12 cellular contexts compared by ENCODE assay signal in the genomic region with DNA sequence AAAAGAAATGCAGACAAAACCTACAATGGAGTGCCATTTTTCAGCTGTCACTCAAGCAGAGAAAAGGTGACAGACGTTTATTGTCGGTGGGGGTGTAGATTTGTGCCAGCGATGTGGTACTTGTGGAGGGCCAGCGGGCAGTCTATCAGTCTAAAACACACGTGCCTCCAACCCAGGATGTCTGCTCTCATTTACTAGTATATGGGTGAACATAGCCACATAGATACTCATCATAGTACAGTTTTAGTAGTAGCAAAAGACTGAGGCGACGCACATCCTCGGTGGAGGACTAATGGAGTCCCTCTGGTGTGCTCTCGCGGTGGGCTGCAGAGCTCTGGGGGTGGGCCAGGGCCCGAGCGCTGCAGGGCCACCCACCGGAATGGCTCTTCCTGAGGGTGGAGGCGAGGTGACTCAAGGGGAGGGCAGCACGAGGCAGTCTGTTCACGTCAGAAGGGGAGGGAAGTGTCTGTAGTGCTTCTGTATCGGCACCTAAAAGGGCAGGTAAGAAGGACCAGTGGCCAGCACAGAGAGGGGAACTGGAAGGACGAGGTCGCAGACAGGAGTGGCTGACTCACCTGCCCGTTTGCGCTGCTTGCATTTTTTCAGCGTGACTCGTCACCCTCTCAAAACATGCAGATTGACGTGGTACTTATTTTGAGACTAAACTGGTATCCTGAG. TPM values are rescaled to one million over a fixed set of nuclear protein-coding genes. Genes with fewer than 3 reads are reported as not detected.
DNase-seq lines count a peak whose midpoint lies in the region; ATAC-seq lines count a peak whose summit lies in the region.
"Had no signal": no experiment of that assay in that cellular context is flagged by ENCODE, and none has a peak within 500 bp of the region (broad histone marks: within the 10 kb centered on the region; RNA-seq: fewer than 3 reads in every experiment).

No MANE protein-coding gene starts in this region.

- H3K27me3 ChIP-seq in MG63 = no peaks in the 10 kb centered on the region
- H3K27me3 ChIP-seq: esophagus muscularis mucosa had no signal

- in situ Hi-C loops in Caki2 (cut with HindIII; ENCODE audit: low pct_unique_long_range_greater_than_20kb, low sequenced_read_pairs) = no loop called here

- ATAC-seq in HG03469 (IDR thresholded peaks at IDR 0.05; ENCODE audit: unreplicated experiment) = no peak
- ATAC-seq in GM18867 (IDR thresholded peaks at IDR 0.05; ENCODE audit: unreplicated experiment) = no peak
- no peak for ATAC-seq in GM21717 (IDR thresholded peaks at IDR 0.05; ENCODE audit: unreplicated experiment)

- peaks cover 81% of the 10 kb centered on the region for H3K36me3 ChIP-seq in MG63

- no peaks in the 10 kb centered on the region for H3K9me3 ChIP-seq in MG63
- H3K9me3 ChIP-seq: esophagus muscularis mucosa had no signal

- DNase-seq in Caki2 (ENCODE audit: low read depth) (peak; percentile 79), MG63 (peak; percentile 46), dermis blood vessel endothelial cell (peak; percentile 63), lung microvascular endothelial cell (ENCODE audit: low read depth in 2 of 2) (peak; percentile 51 to 71), NCI-H1092 treated with DMSO at 0.1 percent for 48 hours (lab: John Stamatoyannopoulos, UW) (no peak)
- DNase-seq: activated T-cell treated with anti-CD3 and anti-CD28 coated beads, Interleukin-2, amount 50 U/mL, for 48 hours; CD4-positive, alpha-beta T cell; naive B cell had no signal

- H3K4me3 ChIP-seq in MG63 = no peak overlapping the region
- H3K4me3 ChIP-seq: esophagus muscularis mucosa had no signal

RNA-seq across cellular contexts. Expression of a gene that starts 26.1 kb away (rescaled TPM):
- 17.4 and 18.1 TPM in 2 replicates for total RNA-seq in Caki2 (2014; rRNA removed; shearing (Covaris generic); ENCODE audit: low replicate concordance)
- 17.3 and 19.3 TPM in 2 replicates for total RNA-seq in MG63 (2014; rRNA removed; shearing (Covaris generic); ENCODE audit: low replicate concordance)
- total RNA-seq in dermis blood vessel endothelial cell (16.9 and 20.6 TPM in 2 replicates), lung microvascular endothelial cell (11.1 and 15.9 TPM in 2 replicates)
